In genomic region chr1:168179411-168180147, GRCh38 we compare ENCODE assay signal across 1 cellular context.
TF ChIP-seq lines count a peak whose summit lies in the region.

No MANE protein-coding gene starts in this region.

TF ChIP-seq in HepG2, 621 proteins besides CTCF, POLR2A, EP300 and RAD21 (continued from another document):
- TF ChIP-seq PAXIP1 (CRISPR knock-in tag; conservative IDR thresholded peaks at IDR 0.05) (no peak), DMTF1 (CRISPR knock-in tag; IDR thresholded peaks at IDR 0.05) (no peak), ZNF20 (CRISPR knock-in tag; IDR thresholded peaks at IDR 0.05) (no peak), NR2F1 (CRISPR knock-in tag; IDR thresholded peaks at IDR 0.05) (no peak), ZNF800 (CRISPR knock-in tag; IDR thresholded peaks at IDR 0.05) (0 out of 2 replicates have a peak, but pooled peaks have one; percentile 13), HDAC6 (IDR thresholded peaks at IDR 0.05; ENCODE audit: low read depth, low read length) (no peak), RXRA (CRISPR knock-in tag; IDR thresholded peaks at IDR 0.05) (no peak), ZKSCAN1 (IDR thresholded peaks at IDR 0.05; ENCODE audit: low read length) (no peak)
